In the genomic region with DNA sequence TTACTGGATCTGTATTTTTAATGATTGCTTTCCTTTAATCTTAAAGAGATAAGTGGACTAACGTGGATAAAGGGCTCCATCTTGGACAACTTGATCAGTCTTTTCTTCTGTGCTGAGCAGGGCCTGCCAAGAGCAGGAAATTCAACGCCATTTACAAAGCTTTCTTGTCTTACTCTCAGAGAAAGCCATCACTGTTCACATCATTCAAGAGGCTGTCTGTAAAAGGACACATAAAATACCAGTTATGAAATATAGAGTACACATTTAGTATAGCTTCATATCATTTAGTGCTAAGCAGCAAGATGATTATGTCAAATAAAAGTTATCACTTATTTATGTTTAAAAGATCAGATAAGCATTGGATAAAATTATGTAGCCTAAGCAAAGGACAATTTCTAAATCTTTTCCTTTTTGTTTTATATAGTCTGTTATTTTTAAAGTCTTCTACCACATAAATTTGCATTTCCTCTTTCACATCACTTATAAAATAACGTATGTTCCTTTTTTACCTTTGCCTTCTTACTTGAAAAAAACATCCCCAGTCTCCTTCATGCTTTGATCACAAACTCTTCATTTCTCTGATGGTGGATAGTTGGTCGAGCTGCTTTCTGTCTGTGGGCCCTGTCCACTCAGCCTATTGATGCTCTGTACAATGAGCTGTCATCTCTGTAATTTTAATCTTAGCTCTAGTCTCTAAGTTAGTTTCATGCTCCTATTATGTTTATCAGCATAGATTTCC, we compare ENCODE assay signal across 10 cellular contexts. TPM values are rescaled to one million over a fixed set of nuclear protein-coding genes. Genes with fewer than 3 reads are reported as not detected.
DNase-seq lines count a peak whose midpoint lies in the region; ATAC-seq and TF ChIP-seq lines count a peak whose summit lies in the region.
"Had no signal": no experiment of that assay in that cellular context is flagged by ENCODE, and none has a peak within 500 bp of the region (broad histone marks: within the 10 kb centered on the region; RNA-seq: fewer than 3 reads in every experiment).

No MANE protein-coding gene starts in this region.

- H3K4me1 Mint-ChIP-seq in activated CD4-positive, alpha-beta T cell treated with anti-CD3 and anti-CD28 coated beads for 36 hours, result peaks cover 31% of the 10 kb centered on the region

- peak overlapping the region; percentile 67 for H3K27ac Mint-ChIP-seq in activated CD4-positive, alpha-beta T cell treated with anti-CD3 and anti-CD28 coated beads for 36 hours

- CTCF ChIA-PET in activated CD4-positive, alpha-beta T cell treated with anti-CD3 and anti-CD28 coated beads for 36 hours (lab: Charles Lee), result interaction anchor here (0.6 to 3.2 kb wide), 11 partner anchors 10 to 1158 kb away, joined by 3 to 23 read pairs (median 3); no protein-coding TSS in a partner anchor

- POLR2A ChIA-PET in activated CD4-positive, alpha-beta T cell treated with anti-CD3 and anti-CD28 coated beads for 36 hours (lab: Charles Lee), result no interaction called here

- DNase-seq in activated CD4-positive, alpha-beta T cell treated with anti-CD3 and anti-CD28 coated beads for 36 hours, result no peak
- DNase-seq in activated CD4-positive, alpha-beta T cell treated with anti-CD3 and anti-CD28 coated beads, Interleukin-2, amount 50 U/mL, for 1 hour, result no peak
- DNase-seq in substantia nigra (lab: John Stamatoyannopoulos, UW), result peak in 5 of 49 donors; percentile 3 to 34 (median 14)
- no peak for DNase-seq in NCI-H226
- DNase-seq in NK-92 treated with Interleukin-12 subunit alpha and Interleukin-12 subunit beta, amount 100 ng/mL, for 24 hours (lab: John Stamatoyannopoulos, UW), result no peak
- DNase-seq: testis had no signal

- no peaks in the 10 kb centered on the region for H3K27me3 Mint-ChIP-seq in activated CD4-positive, alpha-beta T cell treated with anti-CD3 and anti-CD28 coated beads for 36 hours

- H3K9ac ChIP-seq in iPS-18a (ENCODE audit: low read length), result no peak overlapping the region

- H3K36me3 Mint-ChIP-seq in activated CD4-positive, alpha-beta T cell treated with anti-CD3 and anti-CD28 coated beads for 36 hours (ENCODE audit: low read depth), result no peaks in the 10 kb centered on the region

- H3K4me1 ChIP-seq in iPS-18a (ENCODE audit: control insufficient read depth, low read depth, low read length), result peaks cover 23% of the 10 kb centered on the region

- peak overlapping the region; percentile 7 for H3K4me3 Mint-ChIP-seq in activated CD4-positive, alpha-beta T cell treated with anti-CD3 and anti-CD28 coated beads for 36 hours

- no peak for ATAC-seq in activated CD4-positive, alpha-beta T cell treated with anti-CD3 and anti-CD28 coated beads for 36 hours
- no peak for ATAC-seq in HG02623 (IDR thresholded peaks at IDR 0.05; ENCODE audit: unreplicated experiment)

- H3K27me3 ChIP-seq in iPS-18a (ENCODE audit: control insufficient read depth, insufficient read depth, low read length), result no peaks in the 10 kb centered on the region
- H3K27me3 ChIP-seq: neutrophil, testis had no signal

- peaks cover 3% of the 10 kb centered on the region for H3K36me3 ChIP-seq in iPS-18a (ENCODE audit: control insufficient read depth, low read depth, low read length)

- intact Hi-C loops in activated CD4-positive, alpha-beta T cell treated with anti-CD3 and anti-CD28 coated beads for 36 hours (cut with DNase I, micrococcal nuclease), result loop anchor here in 1 of 2 experiments (5.0 to 10.0 kb wide), 4 partner anchors 667 to 1640 kb away; a partner anchor contains a TSS

- TF ChIP-seq POLR2A in Raji (IDR thresholded peaks at IDR 0.05; ENCODE audit: insufficient read depth, low read depth, low read length), result peak; percentile 65

- peak overlapping the region; percentile 92 for H3K4me3 ChIP-seq in iPS-18a (ENCODE audit: low read length)
- H3K4me3 ChIP-seq: testis had no signal

- no peaks in the 10 kb centered on the region for H3K9me3 Mint-ChIP-seq in activated CD4-positive, alpha-beta T cell treated with anti-CD3 and anti-CD28 coated beads for 36 hours (ENCODE audit: low read depth)

- no peaks in the 10 kb centered on the region for H3K9me3 ChIP-seq in iPS-18a (ENCODE audit: control insufficient read depth, low read depth, low read length)
- H3K9me3 ChIP-seq: neutrophil, testis had no signal

- H3K27ac ChIP-seq in iPS-18a (ENCODE audit: low read length) (no peak overlapping the region), substantia nigra (ENCODE audit: low read depth, low read length, poor library complexity, severe bottlenecking) (peak overlapping the region; percentile 62)
- H3K27ac ChIP-seq: testis had no signal

RNA-seq across cellular contexts. Expression of a gene that starts 2.1 kb away (rescaled TPM):
- 10 to 100 TPM; 25.7 to 28.6 TPM for total RNA-seq in activated CD4-positive, alpha-beta T cell treated with anti-CD3 and anti-CD28 coated beads for 36 hours
